Comparison of ENCODE assay signal across 9 cellular contexts in genomic region chr4:98203406-98204235, GRCh38. TPM values are rescaled to one million over a fixed set of nuclear protein-coding genes. Genes with fewer than 3 reads are reported as not detected.
DNase-seq lines count a peak whose midpoint lies in the region; ATAC-seq and TF ChIP-seq lines count a peak whose summit lies in the region.
"Had no signal": no experiment of that assay in that cellular context is flagged by ENCODE, and none has a peak within 500 bp of the region (broad histone marks: within the 10 kb centered on the region; RNA-seq: fewer than 3 reads in every experiment).

No MANE protein-coding gene starts in this region.

- TF ChIP-seq POLR2A in adrenal gland (IDR thresholded peaks at IDR 0.05) (no peak), body of pancreas (IDR thresholded peaks at IDR 0.05) (no peak)

- H3K27me3 Mint-ChIP-seq in T-helper 2 cell treated with Interferon-gamma antibody and Interleukin-4, amounts not matched to agents 5 μg/mL and 100 μg/mL, for 36 hours (ENCODE audit: low read depth) = no peaks in the 10 kb centered on the region

- DNase-seq in ELF-1 (ENCODE audit: low read depth, low spot score) = peak; percentile 21
- no peak for DNase-seq in T-helper 2 cell treated with Interferon-gamma antibody and Interleukin-4, amounts not matched to agents 5 μg/mL and 100 μg/mL, for 36 hours (ENCODE audit: low spot score)
- DNase-seq in tibial artery = no peak
- DNase-seq in adrenal gland = no peak
- DNase-seq in body of pancreas = no peak
- no peak for DNase-seq in DMS79 (lab: John Stamatoyannopoulos, UW)
- DNase-seq: NCI-H510A had no signal

- 65 to 71% (median 69%) methylated on average over 8 of the region's 8 CpGs for WGBS in adrenal gland, 4 donors
- WGBS in body of pancreas, 2 donors = 67 to 73% methylated on average over 8 of the region's 8 CpGs

- H3K27ac Mint-ChIP-seq in T-helper 2 cell treated with Interferon-gamma antibody and Interleukin-4, amounts not matched to agents 5 μg/mL and 100 μg/mL, for 36 hours = no peak overlapping the region

- no peak for TF ChIP-seq CTCF in tibial artery (IDR thresholded peaks at IDR 0.05)
- TF ChIP-seq CTCF in adrenal gland (IDR thresholded peaks at IDR 0.05) = no peak
- no peak for TF ChIP-seq CTCF in body of pancreas (IDR thresholded peaks at IDR 0.05)

- H3K4me3 Mint-ChIP-seq in T-helper 2 cell treated with Interferon-gamma antibody and Interleukin-4, amounts not matched to agents 5 μg/mL and 100 μg/mL, for 36 hours = peak overlapping the region; percentile 21

- no peak overlapping the region for H3K27ac ChIP-seq in tibial artery
- H3K27ac ChIP-seq in adrenal gland = no peak overlapping the region
- H3K27ac ChIP-seq in body of pancreas = no peak overlapping the region

- H3K4me1 ChIP-seq in tibial artery (no peaks in the 10 kb centered on the region), adrenal gland (replicated peaks in 1 of 2) (no peaks in the 10 kb centered on the region), body of pancreas (no peaks in the 10 kb centered on the region)

- no peaks in the 10 kb centered on the region for H3K9me3 ChIP-seq in tibial artery
- H3K9me3 ChIP-seq in adrenal gland (replicated peaks in 1 of 3) = no peaks in the 10 kb centered on the region
- no peaks in the 10 kb centered on the region for H3K9me3 ChIP-seq in body of pancreas

- peaks cover 5% of the 10 kb centered on the region for H3K36me3 Mint-ChIP-seq in T-helper 2 cell treated with Interferon-gamma antibody and Interleukin-4, amounts not matched to agents 5 μg/mL and 100 μg/mL, for 36 hours (ENCODE audit: low read depth)

- peak; percentile 63 for ATAC-seq in GM19372 (IDR thresholded peaks at IDR 0.05; ENCODE audit: low read depth, unreplicated experiment)
- peak; percentile 77 for ATAC-seq in HG03097 (IDR thresholded peaks at IDR 0.05; ENCODE audit: low FRiP score, unreplicated experiment)
- no peak for ATAC-seq in body of pancreas

- no peaks in the 10 kb centered on the region for H3K27me3 ChIP-seq in tibial artery
- no peaks in the 10 kb centered on the region for H3K27me3 ChIP-seq in adrenal gland
- no peaks in the 10 kb centered on the region for H3K27me3 ChIP-seq in body of pancreas

- H3K4me1 Mint-ChIP-seq in T-helper 2 cell treated with Interferon-gamma antibody and Interleukin-4, amounts not matched to agents 5 μg/mL and 100 μg/mL, for 36 hours (ENCODE audit: low read depth) = peaks cover 9% of the 10 kb centered on the region

- intact Hi-C loops in tibial artery (cut with DNase I; ENCODE audit: low total_unique reads) = no loop called here
- intact Hi-C loops in adrenal gland (cut with DNase I) = no loop called here
- intact Hi-C loops in body of pancreas (cut with DNase I) = no loop called here

- H3K4me3 ChIP-seq in tibial artery (no peak overlapping the region), adrenal gland (no peak overlapping the region), body of pancreas (no peak overlapping the region)

- H3K9me3 Mint-ChIP-seq in T-helper 2 cell treated with Interferon-gamma antibody and Interleukin-4, amounts not matched to agents 5 μg/mL and 100 μg/mL, for 36 hours = peaks cover 16% of the 10 kb centered on the region

- H3K36me3 ChIP-seq in tibial artery = no peaks in the 10 kb centered on the region
- H3K36me3 ChIP-seq in adrenal gland (replicated peaks in 1 of 2) = no peaks in the 10 kb centered on the region
- H3K36me3 ChIP-seq in body of pancreas (replicated peaks in 1 of 2; ENCODE audit: insufficient read depth in 1 of 2, low read depth in 2 of 2) = no peaks in the 10 kb centered on the region

RNA-seq across cellular contexts. Expression of gene RAP1GDS1, which starts 57.6 kb away (rescaled TPM):
- total RNA-seq in adrenal gland = 10 to 100 TPM; 10.6 to 28.1 (median 23.8) TPM
- 10 to 100 TPM in 1 of 3 donors, 1 to 10 TPM in 2; 5.9 to 38.1 (median 9.7) TPM for polyA plus RNA-seq in adrenal gland
- total RNA-seq in body of pancreas = 10 to 100 TPM; 13.2 to 41.2 TPM
